ENCODE assay signal across 8 cellular contexts in the genomic region with DNA sequence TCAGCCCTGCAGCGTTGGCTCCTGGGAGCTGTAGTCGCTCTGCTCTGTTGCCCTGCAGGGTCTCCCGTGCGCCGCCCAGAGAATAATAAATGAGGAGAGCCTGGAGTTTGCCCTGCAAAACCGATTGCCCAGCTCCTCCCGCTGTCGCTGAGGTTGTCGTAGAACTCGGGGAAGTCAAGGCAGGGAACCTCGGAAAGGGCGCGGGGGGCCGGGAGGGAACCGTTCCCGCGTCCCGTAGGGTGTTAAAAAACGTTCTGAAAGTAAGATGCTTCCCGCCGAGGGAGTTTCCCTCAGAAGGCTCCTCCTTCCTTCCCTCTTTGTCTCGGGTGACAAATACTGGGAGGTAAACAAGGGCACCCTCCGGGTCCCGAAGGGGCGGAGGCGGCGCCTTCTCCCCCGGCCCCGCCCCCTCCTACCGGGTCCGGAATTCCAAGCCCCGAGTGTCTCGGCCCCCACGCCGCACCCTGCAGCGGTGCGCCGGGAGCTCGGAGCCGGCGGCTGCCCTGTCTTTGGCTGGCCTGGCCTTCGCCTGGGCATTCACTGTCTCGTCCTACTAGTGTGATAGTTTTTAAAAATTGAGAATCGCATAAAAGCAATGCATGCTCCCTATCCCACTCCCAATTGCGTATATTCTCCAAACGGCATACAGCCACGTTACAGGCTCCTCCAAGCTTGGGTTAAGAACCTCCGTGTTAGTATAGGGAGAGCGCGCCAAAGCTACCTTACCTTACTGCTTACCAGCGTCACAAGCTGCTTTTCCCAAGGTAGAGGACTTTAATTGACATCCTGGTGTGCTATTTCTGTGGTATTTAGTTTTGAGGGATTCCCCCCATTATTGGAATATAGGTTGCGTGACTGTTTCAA. TPM values are rescaled to one million over a fixed set of nuclear protein-coding genes. Genes with fewer than 3 reads are reported as not detected.
DNase-seq lines count a peak whose midpoint lies in the region; ATAC-seq and TF ChIP-seq lines count a peak whose summit lies in the region.

No MANE protein-coding gene starts in this region.

- no peaks in the 10 kb centered on the region for H3K9me3 Mint-ChIP-seq in activated T-cell treated with anti-CD3 and anti-CD28 coated beads, Interleukin-2, amount 50 U/mL, for 4 hours
- H3K9me3 Mint-ChIP-seq in natural killer cell treated with Interleukin-12 subunit alpha and Interleukin-12 subunit beta and Interleukin-15 and Interleukin-18, amount 100 ng/mL, for 72 hours, result no peaks in the 10 kb centered on the region

- TF ChIP-seq CTCF in fibroblast of pulmonary artery (IDR thresholded peaks at IDR 0.05; ENCODE audit: low read length, missing control alignments), result no peak

- H3K27ac ChIP-seq in urinary bladder (ENCODE audit: low read depth), result no peak overlapping the region

- H3K36me3 Mint-ChIP-seq in activated T-cell treated with anti-CD3 and anti-CD28 coated beads, Interleukin-2, amount 50 U/mL, for 4 hours (ENCODE audit: insufficient read depth), result peaks cover 9% of the 10 kb centered on the region
- H3K36me3 Mint-ChIP-seq in natural killer cell treated with Interleukin-12 subunit alpha and Interleukin-12 subunit beta and Interleukin-15 and Interleukin-18, amount 100 ng/mL, for 72 hours, result peaks cover 23% of the 10 kb centered on the region

- H3K4me3 ChIP-seq in fibroblast of pulmonary artery (replicated peaks; ENCODE audit: low read depth, low read length), result peak overlapping the region; percentile 84
- peak overlapping the region; percentile 70 for H3K4me3 ChIP-seq in urinary bladder (ENCODE audit: low read depth, low read length)

- peak; percentile 40 for ATAC-seq in GM21381 (IDR thresholded peaks at IDR 0.05; ENCODE audit: unreplicated experiment)
- peak; percentile 30 to 39 for ATAC-seq in activated T-cell treated with anti-CD3 and anti-CD28 coated beads, Interleukin-2, amount 50 U/mL, for 4 hours
- peak; percentile 16 to 32 for ATAC-seq in natural killer cell treated with Interleukin-12 subunit alpha and Interleukin-12 subunit beta and Interleukin-15 and Interleukin-18, amount 100 ng/mL, for 72 hours

- H3K4me1 ChIP-seq in urinary bladder (ENCODE audit: insufficient read depth), result no peaks in the 10 kb centered on the region

- H3K4me1 Mint-ChIP-seq in activated T-cell treated with anti-CD3 and anti-CD28 coated beads, Interleukin-2, amount 50 U/mL, for 4 hours (ENCODE audit: low read depth), result peaks cover 18% of the 10 kb centered on the region
- peaks cover 26 to 34% of the 10 kb centered on the region in 2 donors for H3K4me1 Mint-ChIP-seq in natural killer cell treated with Interleukin-12 subunit alpha and Interleukin-12 subunit beta and Interleukin-15 and Interleukin-18, amount 100 ng/mL, for 72 hours (ENCODE audit: low read depth in 2 of 2)

- H3K36me3 ChIP-seq in urinary bladder (ENCODE audit: insufficient read depth), result no peaks in the 10 kb centered on the region

- DNase-seq in Daoy (ENCODE audit: low read depth) (peak; percentile 83), HPDE6-E6E7 (ENCODE audit: extremely low spot score) (peak; percentile 82), NCI-H748 treated with DMSO at 0.1 percent for 48 hours (lab: John Stamatoyannopoulos, UW) (peak; percentile 86), fibroblast of pulmonary artery (ENCODE audit: low read depth) (peak; percentile 75)
- peak; percentile 4 for DNase-seq in activated T-cell treated with anti-CD3 and anti-CD28 coated beads, Interleukin-2, amount 50 U/mL, for 4 hours
- DNase-seq in natural killer cell treated with Interleukin-12 subunit alpha and Interleukin-12 subunit beta and Interleukin-15 and Interleukin-18, amount 100 ng/mL, for 72 hours (ENCODE audit: low spot score), result peak; percentile 69

- H3K4me3 Mint-ChIP-seq in activated T-cell treated with anti-CD3 and anti-CD28 coated beads, Interleukin-2, amount 50 U/mL, for 4 hours, result peak overlapping the region; percentile 98
- H3K4me3 Mint-ChIP-seq in natural killer cell treated with Interleukin-12 subunit alpha and Interleukin-12 subunit beta and Interleukin-15 and Interleukin-18, amount 100 ng/mL, for 72 hours, result peak overlapping the region; percentile 92

- peaks cover 7% of the 10 kb centered on the region for H3K27me3 Mint-ChIP-seq in activated T-cell treated with anti-CD3 and anti-CD28 coated beads, Interleukin-2, amount 50 U/mL, for 4 hours (ENCODE audit: low read depth)
- peaks cover 0 to 4% of the 10 kb centered on the region in 2 donors for H3K27me3 Mint-ChIP-seq in natural killer cell treated with Interleukin-12 subunit alpha and Interleukin-12 subunit beta and Interleukin-15 and Interleukin-18, amount 100 ng/mL, for 72 hours

- 2% methylated on average over 52 of the region's 52 CpGs for WGBS in urinary bladder

- H3K27ac Mint-ChIP-seq in natural killer cell treated with Interleukin-12 subunit alpha and Interleukin-12 subunit beta and Interleukin-15 and Interleukin-18, amount 100 ng/mL, for 72 hours, result peak overlapping the region; percentile 76 to 83

RNA-seq across cellular contexts. Expression of a gene that starts 1.0 kb away (rescaled TPM):
- 170 and 222 TPM in 2 replicates for total RNA-seq in Daoy (2014; rRNA removed; shearing (Covaris generic))
- 10 to 100 TPM; 46.4 to 59.0 (median 53.7) TPM for total RNA-seq in activated T-cell treated with anti-CD3 and anti-CD28 coated beads, Interleukin-2, amount 50 U/mL, for 4 hours
- 100 to 1,000 TPM; 256 to 524 TPM for total RNA-seq in natural killer cell treated with Interleukin-12 subunit alpha and Interleukin-12 subunit beta and Interleukin-15 and Interleukin-18, amount 100 ng/mL, for 72 hours
- total RNA-seq in urinary bladder, result 94.1 TPM
- 109 TPM for polyA plus RNA-seq in urinary bladder

RNA-seq across cellular contexts. Expression of a gene that starts 35.6 kb away (rescaled TPM):
- 26.3 and 27.1 TPM in 2 replicates for total RNA-seq in Daoy (2014; rRNA removed; shearing (Covaris generic))
- total RNA-seq in activated T-cell treated with anti-CD3 and anti-CD28 coated beads, Interleukin-2, amount 50 U/mL, for 4 hours, result 10 to 100 TPM in 2 of 3 donors, 1 to 10 TPM in 1; 6.9 to 11.0 (median 10.7) TPM
- 10 to 100 TPM; 14.4 to 22.7 TPM for total RNA-seq in natural killer cell treated with Interleukin-12 subunit alpha and Interleukin-12 subunit beta and Interleukin-15 and Interleukin-18, amount 100 ng/mL, for 72 hours
- total RNA-seq in urinary bladder, result 16.6 TPM
- 24.8 TPM for polyA plus RNA-seq in urinary bladder

Comparison
In these comparisons a context has a peak if more than half of its experiments do, and no peak if none do; other contexts are left out.
1. DNase-seq: peak in every context shown above with its lines; median percentile 86 in NCI-H748 treated with DMSO at 0.1 percent for 48 hours; 83 in Daoy; 82 in HPDE6-E6E7; 75 in fibroblast of pulmonary artery; 69 in natural killer cell treated with Interleukin-12 subunit alpha and Interleukin-12 subunit beta and Interleukin-15 and Interleukin-18, amount 100 ng/mL, for 72 hours; 4 in activated T-cell treated with anti-CD3 and anti-CD28 coated beads, Interleukin-2, amount 50 U/mL, for 4 hours.